In genomic region chr7:70618020-70618551, GRCh38 we compare ENCODE assay signal across 12 cellular contexts.
"Had no signal": no experiment of that assay in that cellular context is flagged by ENCODE, and none has a peak within 500 bp of the region (broad histone marks: within the 10 kb centered on the region; RNA-seq: fewer than 3 reads in every experiment).

No MANE protein-coding gene starts in this region.

- H3K27ac ChIP-seq: dorsolateral prefrontal cortex, esophagus muscularis mucosa, thyroid gland, uterus had no signal

- H3K4me1 Mint-ChIP-seq: activated naive CD8-positive, alpha-beta T cell treated with anti-CD3 and anti-CD28 coated beads for 36 hours had no signal

- H3K27me3 Mint-ChIP-seq: activated CD8-positive, alpha-beta T cell treated with anti-CD3 and anti-CD28 coated beads for 36 hours; activated naive CD8-positive, alpha-beta T cell treated with anti-CD3 and anti-CD28 coated beads for 36 hours; memory B cell had no signal

- H3K27ac Mint-ChIP-seq: activated CD8-positive, alpha-beta T cell treated with anti-CD3 and anti-CD28 coated beads for 36 hours; activated naive CD8-positive, alpha-beta T cell treated with anti-CD3 and anti-CD28 coated beads for 36 hours; activated T-cell treated with anti-CD3 and anti-CD28 coated beads, Interleukin-2, amount 50 U/mL, for 72 hours; memory B cell; natural killer cell treated with Interleukin-12 subunit alpha and Interleukin-12 subunit beta and Interleukin-15 and Interleukin-18, amount 100 ng/mL, for 72 hours had no signal

- H3K9me3 ChIP-seq: esophagus muscularis mucosa, thyroid gland, uterus had no signal

- H3K4me1 ChIP-seq: uterus had no signal

- H3K4me3 Mint-ChIP-seq: activated CD8-positive, alpha-beta T cell treated with anti-CD3 and anti-CD28 coated beads for 36 hours; activated naive CD8-positive, alpha-beta T cell treated with anti-CD3 and anti-CD28 coated beads for 36 hours; activated T-cell treated with anti-CD3 and anti-CD28 coated beads, Interleukin-2, amount 50 U/mL, for 72 hours; memory B cell; natural killer cell treated with Interleukin-12 subunit alpha and Interleukin-12 subunit beta and Interleukin-15 and Interleukin-18, amount 100 ng/mL, for 72 hours had no signal

- H3K36me3 Mint-ChIP-seq: activated naive CD8-positive, alpha-beta T cell treated with anti-CD3 and anti-CD28 coated beads for 36 hours; natural killer cell treated with Interleukin-12 subunit alpha and Interleukin-12 subunit beta and Interleukin-15 and Interleukin-18, amount 100 ng/mL, for 72 hours had no signal

- H3K9me3 Mint-ChIP-seq: activated CD8-positive, alpha-beta T cell treated with anti-CD3 and anti-CD28 coated beads for 36 hours; activated naive CD8-positive, alpha-beta T cell treated with anti-CD3 and anti-CD28 coated beads for 36 hours; activated T-cell treated with anti-CD3 and anti-CD28 coated beads, Interleukin-2, amount 50 U/mL, for 72 hours; memory B cell; natural killer cell treated with Interleukin-12 subunit alpha and Interleukin-12 subunit beta and Interleukin-15 and Interleukin-18, amount 100 ng/mL, for 72 hours had no signal

- ATAC-seq: activated CD8-positive, alpha-beta T cell treated with anti-CD3 and anti-CD28 coated beads for 36 hours; activated T-cell treated with anti-CD3 and anti-CD28 coated beads, Interleukin-2, amount 50 U/mL, for 72 hours; natural killer cell treated with Interleukin-12 subunit alpha and Interleukin-12 subunit beta and Interleukin-15 and Interleukin-18, amount 100 ng/mL, for 72 hours had no signal

- H3K4me3 ChIP-seq: dorsolateral prefrontal cortex, esophagus muscularis mucosa, thyroid gland, uterus had no signal

- H3K27me3 ChIP-seq: dorsolateral prefrontal cortex, esophagus muscularis mucosa, thyroid gland, uterus had no signal

- DNase-seq: activated CD4-positive, alpha-beta T cell treated with anti-CD3 and anti-CD28 coated beads for 4 hours; activated CD8-positive, alpha-beta memory T cell treated with anti-CD3 and anti-CD28 coated beads, Interleukin-2, amount 50 U/mL, for 4 hours; activated CD8-positive, alpha-beta T cell treated with anti-CD3 and anti-CD28 coated beads for 36 hours; activated gamma-delta T cell treated with Interleukin-2 at 50 U/mL for 16 hours; activated naive CD8-positive, alpha-beta T cell treated with anti-CD3 and anti-CD28 coated beads for 36 hours; activated T-cell treated with anti-CD3 and anti-CD28 coated beads, Interleukin-2, amount 50 U/mL, for 72 hours; dorsolateral prefrontal cortex; thyroid gland; uterus had no signal

- H3K36me3 ChIP-seq: esophagus muscularis mucosa, thyroid gland, uterus had no signal
